In the genomic region with DNA sequence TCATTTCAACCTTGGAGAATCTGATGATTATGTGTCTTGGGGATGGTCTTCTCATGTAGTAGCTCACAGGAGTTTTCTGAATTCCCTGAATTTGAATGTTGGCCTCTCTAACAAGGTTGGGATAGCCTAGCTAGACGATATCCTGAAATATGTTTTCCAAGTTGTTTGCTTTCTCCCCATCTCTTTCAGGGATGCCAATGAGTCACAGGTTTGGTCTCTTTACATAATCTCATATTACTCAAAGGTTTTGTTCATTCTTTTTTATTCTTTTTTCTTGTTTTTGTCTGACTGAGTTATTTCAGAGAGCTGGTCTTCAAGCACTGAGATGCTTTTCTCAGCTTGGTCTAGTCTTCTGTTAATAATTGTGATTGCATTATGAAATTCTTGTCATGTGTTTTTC, we compare ENCODE assay signal across 7 cellular contexts. TPM values are rescaled to one million over a fixed set of nuclear protein-coding genes. Genes with fewer than 3 reads are reported as not detected.
"Had no signal": no experiment of that assay in that cellular context is flagged by ENCODE, and none has a peak within 500 bp of the region (broad histone marks: within the 10 kb centered on the region; RNA-seq: fewer than 3 reads in every experiment).

No MANE protein-coding gene starts in this region.

- DNase-seq: H9, HCEC 1CT, IMR-90, KG1 had no signal

- H3K4me3 ChIP-seq: GM23338, K562 had no signal

- H2AFZ ChIP-seq: GM23338 had no signal

- H3K4me2 ChIP-seq: GM23338 had no signal

- ATAC-seq: GM23338, K562 had no signal

RNA-seq across cellular contexts. Expression of a gene that starts 42.7 kb away (rescaled TPM):
- total RNA-seq: HT-29, IMR-90 had no signal
